12 cellular contexts compared by ENCODE assay signal in the genomic region with DNA sequence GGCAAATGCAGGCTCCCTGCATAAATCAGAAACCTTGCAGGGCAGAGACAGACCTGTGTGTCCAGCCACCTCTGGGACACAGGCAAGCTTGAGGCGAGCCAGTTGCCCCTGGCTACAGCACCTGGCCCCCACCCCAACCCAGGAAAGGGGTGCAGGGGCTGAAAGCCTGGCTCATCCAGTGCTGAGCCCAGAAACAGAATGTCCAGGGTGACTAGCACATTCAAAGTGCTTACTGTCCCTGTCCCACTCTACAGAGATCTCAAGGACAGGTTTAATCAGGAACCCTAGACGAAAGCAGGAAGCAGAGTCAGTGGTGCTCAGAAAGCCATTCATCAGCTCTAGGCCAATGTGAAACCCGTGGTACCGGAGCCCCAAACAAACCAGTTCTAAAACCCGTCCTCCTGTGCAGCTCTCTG. TPM values are rescaled to one million over a fixed set of nuclear protein-coding genes. Genes with fewer than 3 reads are reported as not detected.
DNase-seq lines count a peak whose midpoint lies in the region; ATAC-seq and TF ChIP-seq lines count a peak whose summit lies in the region.
"Had no signal": no experiment of that assay in that cellular context is flagged by ENCODE, and none has a peak within 500 bp of the region (broad histone marks: within the 10 kb centered on the region; RNA-seq: fewer than 3 reads in every experiment).

No MANE protein-coding gene starts in this region.

- H3K27me3 ChIP-seq in SJCRH30 (no peaks in the 10 kb centered on the region), right atrium auricular region (no peaks in the 10 kb centered on the region)

- H3K4me3 ChIP-seq in SJCRH30: no peak overlapping the region
- H3K4me3 ChIP-seq in right atrium auricular region: no peak overlapping the region

- H3K27ac ChIP-seq in SJCRH30: peak overlapping the region; percentile 81
- H3K27ac ChIP-seq in right atrium auricular region: peak overlapping the region; percentile 34 to 51

- peaks cover 93% of the 10 kb centered on the region for H3K4me1 Mint-ChIP-seq in Calu3 (ENCODE audit: low read depth, unreplicated experiment)
- H3K4me1 Mint-ChIP-seq in activated T-cell treated with anti-CD3 and anti-CD28 coated beads, Interleukin-2, amount 50 U/mL, for 4 hours (ENCODE audit: low read depth): peaks cover 15% of the 10 kb centered on the region

- no peaks in the 10 kb centered on the region for H3K36me3 ChIP-seq in SJCRH30
- H3K36me3 ChIP-seq in right atrium auricular region: no peaks in the 10 kb centered on the region

- no peaks in the 10 kb centered on the region for H3K9me3 ChIP-seq in SJCRH30 (replicated peaks)
- H3K9me3 ChIP-seq in right atrium auricular region: no peaks in the 10 kb centered on the region

- peak; percentile 55 for DNase-seq in Calu3
- DNase-seq in SJCRH30: peak in 1 of 2 experiments; percentile 23
- DNase-seq in right atrium auricular region (ENCODE audit: low spot score): no peak
- DNase-seq in pons (ENCODE audit: low spot score): peak; percentile 32
- DNase-seq in activated T-cell treated with anti-CD3 and anti-CD28 coated beads, Interleukin-2, amount 50 U/mL, for 4 hours: no peak
- no peak for DNase-seq in NCI-H1092 (lab: John Stamatoyannopoulos, UW)
- no peak for DNase-seq in NK-92 (lab: John Stamatoyannopoulos, UW; ENCODE audit: unreplicated experiment)
- DNase-seq: activated CD8-positive, alpha-beta memory T cell treated with anti-CD3 and anti-CD28 coated beads, Interleukin-2, amount 50 U/mL, for 48 hours; KG1; NCI-H2171 had no signal

- intact Hi-C loops in Calu3 (cut with micrococcal nuclease; ENCODE audit: unreplicated experiment): loop anchor here (10.0 kb wide), 1 partner anchor 47 kb away; no protein-coding TSS in a partner anchor

- TF ChIP-seq CTCF in Calu3 (IDR thresholded peaks at IDR 0.05; ENCODE audit: unreplicated experiment): no peak
- TF ChIP-seq CTCF in right atrium auricular region (IDR thresholded peaks at IDR 0.05): no peak

- peak overlapping the region; percentile 99 for H3K27ac Mint-ChIP-seq in Calu3 (ENCODE audit: unreplicated experiment)

- no peaks in the 10 kb centered on the region for H3K9me3 Mint-ChIP-seq in Calu3 (ENCODE audit: low read depth, unreplicated experiment)
- H3K9me3 Mint-ChIP-seq in activated T-cell treated with anti-CD3 and anti-CD28 coated beads, Interleukin-2, amount 50 U/mL, for 4 hours: no peaks in the 10 kb centered on the region

- no peak for ATAC-seq in activated T-cell treated with anti-CD3 and anti-CD28 coated beads, Interleukin-2, amount 50 U/mL, for 4 hours
- no peak for ATAC-seq in HG03457 (IDR thresholded peaks at IDR 0.05; ENCODE audit: unreplicated experiment)

- H3K4me1 ChIP-seq in SJCRH30 (peaks cover 33% of the 10 kb centered on the region), right atrium auricular region (peaks cover 0 to 48% of the 10 kb centered on the region in 2 donors)

- no TSS peak for BruUV-seq in Calu3 (replicated peaks; lab: Mats Ljungman, UMichigan)

- H3K27me3 Mint-ChIP-seq in Calu3 (ENCODE audit: unreplicated experiment): no peaks in the 10 kb centered on the region
- no peaks in the 10 kb centered on the region for H3K27me3 Mint-ChIP-seq in activated T-cell treated with anti-CD3 and anti-CD28 coated beads, Interleukin-2, amount 50 U/mL, for 4 hours (ENCODE audit: low read depth)

- H3K36me3 Mint-ChIP-seq in Calu3 (ENCODE audit: insufficient read depth, unreplicated experiment): peaks cover 70% of the 10 kb centered on the region
- no peaks in the 10 kb centered on the region for H3K36me3 Mint-ChIP-seq in activated T-cell treated with anti-CD3 and anti-CD28 coated beads, Interleukin-2, amount 50 U/mL, for 4 hours (ENCODE audit: insufficient read depth)

- H3K4me3 Mint-ChIP-seq in Calu3 (ENCODE audit: low read depth, unreplicated experiment): peak overlapping the region; percentile 55
- H3K4me3 Mint-ChIP-seq in activated T-cell treated with anti-CD3 and anti-CD28 coated beads, Interleukin-2, amount 50 U/mL, for 4 hours: no peak overlapping the region

- CTCF ChIA-PET in Calu3 (lab: Charles Lee): interaction anchor here (1.7 kb wide), 1 partner anchor 31 kb away, joined by 6 read pairs; no protein-coding TSS in a partner anchor

RNA-seq across cellular contexts. Expression of a gene that starts 31.9 kb away (rescaled TPM):
- total RNA-seq in Calu3 (2022): 138 and 167 TPM in 2 replicates
- 0.03 TPM in 1 of 2 replicates, not detected in the other for total RNA-seq in SJCRH30 (2014; rRNA removed; shearing (Covaris generic))
- 10 to 100 TPM; 18.8 to 24.6 TPM for total RNA-seq in right atrium auricular region
- total RNA-seq in activated T-cell treated with anti-CD3 and anti-CD28 coated beads, Interleukin-2, amount 50 U/mL, for 4 hours: 1 to 10 TPM; 2.7 to 3.4 (median 2.7) TPM
- total RNA-seq: RPMI7951 had no signal

Comparison
In these comparisons a context has a peak if more than half of its experiments do, and no peak if none do; other contexts are left out.
1. DNase-seq: peak in Calu3 (single experiment) and pons (single experiment); none in right atrium auricular region (single experiment), activated T-cell treated with anti-CD3 and anti-CD28 coated beads, Interleukin-2, amount 50 U/mL, for 4 hours (single experiment), NCI-H1092 (single experiment) and NK-92 (single experiment).
2. RNA of a gene that starts 31.9 kb away (total RNA-seq): 138 to 167 TPM in Calu3 and 18.8 to 24.6 TPM in right atrium auricular region; 2.7 to 3.4 TPM in activated T-cell treated with anti-CD3 and anti-CD28 coated beads, Interleukin-2, amount 50 U/mL, for 4 hours and 0.03 TPM in SJCRH30; every median in the first group is over 4 times any median in the second.